23 cellular contexts compared by ENCODE assay signal in genomic region chr3:13399603-13400002, GRCh38.
"Had no signal": no experiment of that assay in that cellular context is flagged by ENCODE, and none has a peak within 500 bp of the region (broad histone marks: within the 10 kb centered on the region; RNA-seq: fewer than 3 reads in every experiment).

No MANE protein-coding gene starts in this region.

- H3K36me3 ChIP-seq: MG63, SJCRH30 had no signal

- ATAC-seq: HepG2, Panc1, PC-3, SK-N-SH treated with all-trans-retinoic acid at 6 μM for 48 hours had no signal

- H3K4me1 ChIP-seq: SJCRH30 had no signal

- H3K27me3 ChIP-seq: MG63 had no signal

- H3K4me3 ChIP-seq: MG63, SJCRH30 had no signal

- H3K27ac ChIP-seq: RWPE1, SJCRH30 had no signal

- H3K9me3 ChIP-seq: MG63, SJCRH30 had no signal

- DNase-seq: IMR-90, Karpas-422, KG1, MG63, NCI-H1092, NCI-H1105 treated with DMSO at 0.1 percent for 48 hours, NCI-H1417 treated with DMSO at 0.1 percent for 48 hours, NCI-H146, NCI-H1694 treated with DMSO at 0.1 percent for 48 hours, NCI-H1930, NCI-H2081, NCI-H2107, NCI-H2227 treated with DMSO at 0.1 percent for 48 hours, NCI-H510A, NCI-H524 treated with DMSO at 0.1 percent for 48 hours, NCI-H774, PC-3, SHP77 treated with DMSO at 0.1 percent for 48 hours, SJCRH30 had no signal
